Comparison of ENCODE assay signal across 9 cellular contexts in genomic region chr3:151203053-151203420, GRCh38. TPM values are rescaled to one million over a fixed set of nuclear protein-coding genes. Genes with fewer than 3 reads are reported as not detected.
DNase-seq lines count a peak whose midpoint lies in the region; ATAC-seq and TF ChIP-seq lines count a peak whose summit lies in the region.
"Had no signal": no experiment of that assay in that cellular context is flagged by ENCODE, and none has a peak within 500 bp of the region (broad histone marks: within the 10 kb centered on the region; RNA-seq: fewer than 3 reads in every experiment).

GPR171 (minus strand) TSS chr3:151203216; CDS start chr3:151199386, 3,830 bp downstream.

- H3K27ac Mint-ChIP-seq in naive thymus-derived CD4-positive, alpha-beta T cell = peak within 1 kb of the TSS; percentile 76 to 98 (median 94)

- H3K4me3 ChIP-seq in naive thymus-derived CD4-positive, alpha-beta T cell (ENCODE audit: low read length) = peak within 1 kb of the TSS; percentile 79

- H3K4me3 Mint-ChIP-seq in naive thymus-derived CD4-positive, alpha-beta T cell = peak within 1 kb of the TSS; percentile 72 to 94 (median 84)

- DNase-seq in GM10248 (ENCODE audit: extremely low spot score) (peak; percentile 38), NCI-H146 treated with DMSO at 0.1 percent for 48 hours (lab: John Stamatoyannopoulos, UW; ENCODE audit: unreplicated experiment) (no peak), GF-D8 (lab: John Stamatoyannopoulos, UW) (no peak), NCI-H524 (lab: John Stamatoyannopoulos, UW) (no peak), RWPE1 (ENCODE audit: low spot score) (no peak)
- DNase-seq in naive thymus-derived CD4-positive, alpha-beta T cell = peak in 8 of 9 donors; percentile 62 to 88 (median 82)

- POLR2A ChIA-PET in GM10248 (lab: Yijun Ruan, JAX) (interaction anchor here (0.7 kb wide), 1 partner anchor 36 kb away, joined by 3 read pairs; no protein-coding TSS in a partner anchor), RWPE1 (lab: Yijun Ruan, JAX; ENCODE audit: low non-redundant PET) (no interaction called here)
- POLR2A ChIA-PET in naive thymus-derived CD4-positive, alpha-beta T cell (lab: Charles Lee) = interaction anchor here (0.7 to 8.7 kb wide), 9 partner anchors 8 to 1040 kb away, joined by 3 to 88 read pairs (median 5); partner anchors contain the start of genes P2RY14 and SIAH2

- CTCF ChIA-PET in GM10248 (lab: Yijun Ruan, JAX) = interaction anchor here (1.4 to 5.4 kb wide), 4 partner anchors 17 to 79 kb away, joined by 4 to 24 read pairs (median 5); no protein-coding TSS in a partner anchor
- CTCF ChIA-PET in naive thymus-derived CD4-positive, alpha-beta T cell (lab: Charles Lee) = interaction anchor here (1.0 to 2.5 kb wide), 4 partner anchors 8 to 35 kb away, joined by 3 to 9 read pairs (median 8); no protein-coding TSS in a partner anchor
- CTCF ChIA-PET in RWPE1 (lab: Yijun Ruan, JAX) = interaction anchor here (1.1 kb wide), 1 partner anchor 35 kb away, joined by 5 read pairs; no protein-coding TSS in a partner anchor

- no peaks in the 10 kb centered on the region for H3K27me3 ChIP-seq in naive thymus-derived CD4-positive, alpha-beta T cell (ENCODE audit: control insufficient read depth in 2 of 2, insufficient read depth in 2 of 2, low read length in 2 of 2)
- H3K27me3 ChIP-seq: neutrophil had no signal

- H3K36me3 ChIP-seq in naive thymus-derived CD4-positive, alpha-beta T cell (ENCODE audit: control insufficient read depth in 2 of 3, insufficient read depth in 3 of 3, low read length in 3 of 3) = peaks cover 0 to 8% (median 0%) of the 10 kb centered on the region in 3 experiments
- H3K36me3 ChIP-seq: neutrophil had no signal

- peaks cover 34 to 82% (median 71%) of the 10 kb centered on the region in 7 donors for H3K4me1 Mint-ChIP-seq in naive thymus-derived CD4-positive, alpha-beta T cell

- peaks cover 5 to 44% (median 17%) of the 10 kb centered on the region in 5 donors for H3K36me3 Mint-ChIP-seq in naive thymus-derived CD4-positive, alpha-beta T cell

- H3K9me3 ChIP-seq in naive thymus-derived CD4-positive, alpha-beta T cell (ENCODE audit: control insufficient read depth in 2 of 3, low read length in 3 of 3) = no peaks in the 10 kb centered on the region
- H3K9me3 ChIP-seq: neutrophil had no signal

- TF ChIP-seq CTCF in GM10248 (IDR thresholded peaks at IDR 0.05; ENCODE audit: control extremely low read depth, extremely low read depth, low read depth, missing control alignments) (no peak), RWPE1 (conservative IDR thresholded peaks at IDR 0.05; ENCODE audit: low read depth) (no peak)

- peaks cover 0 to 10% (median 0%) of the 10 kb centered on the region in 11 donors for H3K9me3 Mint-ChIP-seq in naive thymus-derived CD4-positive, alpha-beta T cell

- H3K4me1 ChIP-seq in naive thymus-derived CD4-positive, alpha-beta T cell (ENCODE audit: control insufficient read depth in 2 of 2, insufficient read depth in 2 of 2, low read length in 2 of 2) = peaks cover 45 to 57% of the 10 kb centered on the region in 2 donors

- peak within 1 kb of the TSS; percentile 75 for H3K27ac ChIP-seq in naive thymus-derived CD4-positive, alpha-beta T cell (ENCODE audit: low read depth, low read length)
- H3K27ac ChIP-seq in RWPE1 = no peak within 1 kb of the TSS
- H3K27ac ChIP-seq: neutrophil had no signal

- ATAC-seq in HG02642 (IDR thresholded peaks at IDR 0.05; ENCODE audit: poor library complexity, unreplicated experiment) = peak; percentile 95
- ATAC-seq in activated CD4-positive, CD25-positive, alpha-beta regulatory T cell treated with anti-CD3 and anti-CD28 coated beads, Interleukin-2, amount 50 U/mL, for 24 hours = peak; percentile 72
- ATAC-seq in naive thymus-derived CD4-positive, alpha-beta T cell = peak; percentile 95

- intact Hi-C loops in naive thymus-derived CD4-positive, alpha-beta T cell (cut with micrococcal nuclease) = loop anchor here (1.0 to 10.0 kb wide), 19 partner anchors 8 to 1962 kb away; partner anchors contain the start of genes EIF2A (in 2 of the 2), SELENOT (in 2 of the 2), SERP1 (in 2 of the 2) and TSC22D2 (in 2 of the 2)

- H3K27me3 Mint-ChIP-seq in naive thymus-derived CD4-positive, alpha-beta T cell = no peaks in the 10 kb centered on the region

RNA-seq across cellular contexts. Expression of gene GPR171, which starts in this region (rescaled TPM):
- total RNA-seq in naive thymus-derived CD4-positive, alpha-beta T cell = 100 to 1,000 TPM in 1 of 5 experiments, 10 to 100 TPM in 4; 16.0 to 251 (median 63.4) TPM
- polyA plus RNA-seq in naive thymus-derived CD4-positive, alpha-beta T cell = 100 to 1,000 TPM in 1 of 2 donors, 10 to 100 TPM in 1; 65.5 to 162 TPM

Comparison
In these comparisons a context has a peak if more than half of its experiments do, and no peak if none do; other contexts are left out.
1. DNase-seq: peak in GM10248 (single experiment) and naive thymus-derived CD4-positive, alpha-beta T cell (8 of 9); none in NCI-H146 treated with DMSO at 0.1 percent for 48 hours (single experiment), GF-D8 (single experiment), NCI-H524 (0 of 2) and RWPE1 (single experiment).
2. Peak in every context shown above with its lines, with median percentiles within 50 percentile points of each other: ATAC-seq.